In the genomic region with DNA sequence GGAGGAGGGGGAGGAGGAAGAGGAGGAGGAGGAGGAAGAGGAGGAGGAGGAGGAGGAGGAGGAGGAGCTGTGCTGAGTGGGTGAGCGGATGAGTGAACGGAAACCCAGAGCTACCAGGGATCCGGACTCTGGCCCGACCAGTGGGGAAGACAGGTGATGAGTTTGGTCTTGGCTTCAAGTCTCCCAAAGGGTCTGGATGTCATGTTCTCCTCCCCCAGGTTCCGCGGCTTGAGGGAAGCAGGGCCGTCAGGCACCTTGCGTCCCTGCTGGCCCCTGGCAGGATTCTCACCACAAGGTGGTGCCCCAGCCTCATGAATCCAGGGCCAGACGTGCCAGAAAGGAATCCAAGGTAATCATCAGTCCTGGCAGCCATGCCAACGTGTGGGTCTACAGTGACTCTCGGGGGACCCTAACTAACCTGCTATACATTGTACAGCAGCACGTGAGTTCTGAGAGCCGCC, we compare ENCODE assay signal across 8 cellular contexts. TPM values are rescaled to one million over a fixed set of nuclear protein-coding genes. Genes with fewer than 3 reads are reported as not detected.
DNase-seq lines count a peak whose midpoint lies in the region; ATAC-seq and TF ChIP-seq lines count a peak whose summit lies in the region.

No MANE protein-coding gene starts in this region.

- 13% methylated on average over 5 of the region's 13 CpGs for WGBS in right lobe of liver (ENCODE audit: insufficient coverage, low coverage, low lambda C conversion rate, missing lambda C conversion rate)

- no peak overlapping the region for H3K4me3 Mint-ChIP-seq in CD4-positive, CD25-positive, alpha-beta regulatory T cell
- no peak overlapping the region for H3K4me3 Mint-ChIP-seq in stimulated activated effector memory CD8-positive, alpha-beta T cell treated with anti-CD3 and anti-CD28 coated beads, Interleukin-12 subunit alpha, Interleukin-12 subunit beta, amount 100 ng/mL, for 72 hours

- peaks cover 0 to 1% (median 0%) of the 10 kb centered on the region in 7 donors for H3K9me3 Mint-ChIP-seq in CD4-positive, CD25-positive, alpha-beta regulatory T cell
- no peaks in the 10 kb centered on the region for H3K9me3 Mint-ChIP-seq in stimulated activated effector memory CD8-positive, alpha-beta T cell treated with anti-CD3 and anti-CD28 coated beads, Interleukin-12 subunit alpha, Interleukin-12 subunit beta, amount 100 ng/mL, for 72 hours

- no peaks in the 10 kb centered on the region for H3K27me3 Mint-ChIP-seq in CD4-positive, CD25-positive, alpha-beta regulatory T cell

- no peak overlapping the region for H3K27ac ChIP-seq in CD4-positive, CD25-positive, alpha-beta regulatory T cell (ENCODE audit: insufficient read depth, low read length, poor library complexity, severe bottlenecking)
- H3K27ac ChIP-seq in right lobe of liver, result no peak overlapping the region

- H3K27me3 ChIP-seq in CD4-positive, CD25-positive, alpha-beta regulatory T cell (ENCODE audit: control insufficient read depth, insufficient read depth, low read length), result no peaks in the 10 kb centered on the region
- H3K27me3 ChIP-seq in H7 (ENCODE audit: control insufficient read depth, insufficient read depth, low read length) (no peaks in the 10 kb centered on the region), right lobe of liver (no peaks in the 10 kb centered on the region)

- ATAC-seq in CD4-positive, CD25-positive, alpha-beta regulatory T cell (ENCODE audit: low read depth in 2 of 2), result no peak
- ATAC-seq in right lobe of liver (peak; percentile 94 to 99 (median 98)), GM19324 (IDR thresholded peaks at IDR 0.05; ENCODE audit: low FRiP score, unreplicated experiment) (no peak)
- peak; percentile 59 for ATAC-seq in stimulated activated effector memory CD8-positive, alpha-beta T cell treated with anti-CD3 and anti-CD28 coated beads, Interleukin-12 subunit alpha, Interleukin-12 subunit beta, amount 100 ng/mL, for 72 hours

- peak; percentile 36 to 65 (median 44) for DNase-seq in CD4-positive, CD25-positive, alpha-beta regulatory T cell
- DNase-seq in H7 (peak; percentile 88), NCI-H2196 (lab: John Stamatoyannopoulos, UW; ENCODE audit: unreplicated experiment) (peak; percentile 85), dermis microvascular lymphatic vessel endothelial cell (ENCODE audit: low read depth in 2 of 2) (peak; percentile 42 to 72), right lobe of liver (peak; percentile 67 to 75 (median 70))
- peak; percentile 66 for DNase-seq in activated CD4-positive, alpha-beta T cell treated with anti-CD3 and anti-CD28 coated beads for 48 hours
- DNase-seq in stimulated activated effector memory CD8-positive, alpha-beta T cell treated with anti-CD3 and anti-CD28 coated beads, Interleukin-12 subunit alpha, Interleukin-12 subunit beta, amount 100 ng/mL, for 72 hours (ENCODE audit: low spot score in 2 of 2), result peak in 1 of 2 donors; percentile 15

- H3K9me3 ChIP-seq in CD4-positive, CD25-positive, alpha-beta regulatory T cell (ENCODE audit: control insufficient read depth in 2 of 2, low read length in 2 of 2), result no peaks in the 10 kb centered on the region
- H3K9me3 ChIP-seq in right lobe of liver, result no peaks in the 10 kb centered on the region

- no peak for TF ChIP-seq POLR2A in right lobe of liver (IDR thresholded peaks at IDR 0.05)

- H3K4me1 Mint-ChIP-seq in CD4-positive, CD25-positive, alpha-beta regulatory T cell, result no peaks in the 10 kb centered on the region
- no peaks in the 10 kb centered on the region for H3K4me1 Mint-ChIP-seq in stimulated activated effector memory CD8-positive, alpha-beta T cell treated with anti-CD3 and anti-CD28 coated beads, Interleukin-12 subunit alpha, Interleukin-12 subunit beta, amount 100 ng/mL, for 72 hours

- no peak overlapping the region for H3K4me3 ChIP-seq in CD4-positive, CD25-positive, alpha-beta regulatory T cell (ENCODE audit: low read depth, low read length)
- no peak overlapping the region for H3K4me3 ChIP-seq in H7 (ENCODE audit: insufficient read depth, low read depth, low read length)
- no peak overlapping the region for H3K4me3 ChIP-seq in right lobe of liver

- no peaks in the 10 kb centered on the region for H3K36me3 ChIP-seq in CD4-positive, CD25-positive, alpha-beta regulatory T cell (ENCODE audit: control insufficient read depth, insufficient read depth, low read length)
- H3K36me3 ChIP-seq in H7 (replicated peaks; ENCODE audit: control insufficient read depth, insufficient read depth, low read length) (no peaks in the 10 kb centered on the region), right lobe of liver (peaks cover 0 to 3% (median 0%) of the 10 kb centered on the region in 4 donors)

- H3K36me3 Mint-ChIP-seq in CD4-positive, CD25-positive, alpha-beta regulatory T cell, result peaks cover 11% of the 10 kb centered on the region
- peaks cover 9% of the 10 kb centered on the region for H3K36me3 Mint-ChIP-seq in stimulated activated effector memory CD8-positive, alpha-beta T cell treated with anti-CD3 and anti-CD28 coated beads, Interleukin-12 subunit alpha, Interleukin-12 subunit beta, amount 100 ng/mL, for 72 hours

- no peaks in the 10 kb centered on the region for H3K4me1 ChIP-seq in CD4-positive, CD25-positive, alpha-beta regulatory T cell (ENCODE audit: control insufficient read depth, insufficient read depth, low read length, poor library complexity, severe bottlenecking)
- no peaks in the 10 kb centered on the region for H3K4me1 ChIP-seq in right lobe of liver

- peak; percentile 52 to 88 (median 75) for TF ChIP-seq CTCF in right lobe of liver (IDR thresholded peaks at IDR 0.05)

- intact Hi-C loops in right lobe of liver (cut with DNase I), result loop anchor here (5.0 to 10.0 kb wide), 2 partner anchors 124 to 221 kb away; a partner anchor contains a TSS

- no peak overlapping the region for H3K27ac Mint-ChIP-seq in CD4-positive, CD25-positive, alpha-beta regulatory T cell
- no peak overlapping the region for H3K27ac Mint-ChIP-seq in stimulated activated effector memory CD8-positive, alpha-beta T cell treated with anti-CD3 and anti-CD28 coated beads, Interleukin-12 subunit alpha, Interleukin-12 subunit beta, amount 100 ng/mL, for 72 hours

RNA-seq across cellular contexts. Expression of a gene that starts 13.5 kb away (rescaled TPM):
- total RNA-seq in CD4-positive, CD25-positive, alpha-beta regulatory T cell, result 13.9 TPM
- 1 to 10 TPM; 2.3 to 4.3 (median 2.8) TPM for polyA plus RNA-seq in CD4-positive, CD25-positive, alpha-beta regulatory T cell
- 1.8 and 3.1 TPM in 2 replicates for total RNA-seq in H7 (2014; rRNA removed; shearing (Covaris generic))
- 1.2 and 2.0 TPM in 2 replicates for total RNA-seq in dermis microvascular lymphatic vessel endothelial cell
- 100 to 1,000 TPM; 160 to 378 (median 305) TPM for total RNA-seq in right lobe of liver

RNA-seq across cellular contexts. Expression of a gene that starts 39.4 kb away (rescaled TPM):
- 27.1 TPM for total RNA-seq in CD4-positive, CD25-positive, alpha-beta regulatory T cell
- polyA plus RNA-seq in CD4-positive, CD25-positive, alpha-beta regulatory T cell, result 1 to 10 TPM; 7.6 to 9.4 (median 8.0) TPM
- total RNA-seq in H7 (2014; rRNA removed; shearing (Covaris generic)), result 43.7 and 53.6 TPM in 2 replicates
- total RNA-seq in dermis microvascular lymphatic vessel endothelial cell, result 8.9 and 14.9 TPM in 2 replicates
- 10 to 100 TPM; 11.3 to 15.2 (median 13.7) TPM for total RNA-seq in right lobe of liver

Comparison
In these comparisons a context has a peak if more than half of its experiments do, and no peak if none do; other contexts are left out.
1. ATAC-seq: peak in right lobe of liver (4 of 4) and stimulated activated effector memory CD8-positive, alpha-beta T cell treated with anti-CD3 and anti-CD28 coated beads, Interleukin-12 subunit alpha, Interleukin-12 subunit beta, amount 100 ng/mL, for 72 hours (single experiment); none in CD4-positive, CD25-positive, alpha-beta regulatory T cell (0 of 2) and GM19324 (single experiment).
2. RNA of a gene that starts 13.5 kb away (total RNA-seq): 160 to 378 TPM in right lobe of liver; 13.9 TPM in CD4-positive, CD25-positive, alpha-beta regulatory T cell (single experiment), 1.8 to 3.1 TPM in H7 and 1.2 to 2.0 TPM in dermis microvascular lymphatic vessel endothelial cell; every median in the first group is over 10 times any median in the second.